10 cellular contexts compared by ENCODE assay signal in the genomic region with DNA sequence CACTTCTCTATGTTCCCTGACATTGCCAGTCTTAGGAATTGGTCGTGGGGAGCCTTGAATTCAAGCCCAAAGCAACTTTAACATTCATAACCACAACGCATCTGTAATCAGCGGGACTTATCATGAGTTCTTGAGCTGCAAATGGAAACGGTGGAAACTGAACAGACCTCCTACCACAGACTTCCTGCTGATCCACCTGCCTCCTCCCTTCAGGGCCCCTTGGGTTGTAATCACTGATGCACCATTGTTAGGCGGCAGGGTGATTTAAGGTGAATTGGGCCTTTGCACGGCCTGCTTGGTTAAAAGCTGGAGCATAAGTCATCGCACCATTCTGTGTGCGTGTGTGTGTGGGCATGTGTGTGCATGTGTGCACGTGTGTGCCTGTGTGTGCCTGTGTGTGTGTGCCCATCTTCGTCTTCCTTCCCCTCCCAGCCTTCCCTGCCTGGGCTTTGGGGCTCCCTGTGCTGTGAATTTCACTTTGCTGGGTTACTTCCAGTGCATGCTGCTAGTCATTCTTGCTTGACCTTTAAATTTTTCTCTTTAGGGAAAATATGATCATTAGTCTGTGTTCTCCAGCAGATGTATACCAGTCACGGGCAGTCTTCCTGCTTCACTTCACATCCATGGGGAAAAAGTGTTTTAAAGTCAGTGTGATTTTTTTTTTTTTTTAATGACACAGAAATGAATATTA. TPM values are rescaled to one million over a fixed set of nuclear protein-coding genes. Genes with fewer than 3 reads are reported as not detected.
DNase-seq lines count a peak whose midpoint lies in the region; ATAC-seq and TF ChIP-seq lines count a peak whose summit lies in the region.
"Had no signal": no experiment of that assay in that cellular context is flagged by ENCODE, and none has a peak within 500 bp of the region (broad histone marks: within the 10 kb centered on the region; RNA-seq: fewer than 3 reads in every experiment).

No MANE protein-coding gene starts in this region.

- DNase-seq in CD1c-positive myeloid dendritic cell (ENCODE audit: extremely low spot score) = peak; percentile 34
- peak; percentile 68 for DNase-seq in activated CD4-positive, alpha-beta T cell treated with anti-CD3 and anti-CD28 coated beads, Interleukin-2, amount 10 ng/mL, durations not matched to agents 7 days and 5 days
- no peak for DNase-seq in NCI-H2196 (lab: John Stamatoyannopoulos, UW; ENCODE audit: unreplicated experiment)
- no peak for DNase-seq in globus pallidus (ENCODE audit: low spot score)
- no peak for DNase-seq in HCEC 1CT
- no peak for DNase-seq in GM13977 (ENCODE audit: low spot score)
- DNase-seq: left colon had no signal

- in situ Hi-C loops in GM13977 (cut with MboI; ENCODE audit: low pct_unique_long_range_greater_than_20kb, low sequenced_read_pairs, unreplicated experiment) = no loop called here

- peaks cover 94% of the 10 kb centered on the region for H3K4me1 Mint-ChIP-seq in activated CD4-positive, alpha-beta T cell treated with anti-CD3 and anti-CD28 coated beads, Interleukin-2, amount 10 ng/mL, durations not matched to agents 7 days and 5 days

- POLR2A ChIA-PET in activated CD4-positive, alpha-beta T cell treated with anti-CD3 and anti-CD28 coated beads, Interleukin-2, amount 10 ng/mL, durations not matched to agents 7 days and 5 days (lab: Charles Lee) = no interaction called here

- peak overlapping the region; percentile 49 for H3K4me3 Mint-ChIP-seq in activated CD4-positive, alpha-beta T cell treated with anti-CD3 and anti-CD28 coated beads, Interleukin-2, amount 10 ng/mL, durations not matched to agents 7 days and 5 days
- H3K4me3 Mint-ChIP-seq: CD14-positive monocyte had no signal

- ATAC-seq in HG03460 (IDR thresholded peaks at IDR 0.05; ENCODE audit: unreplicated experiment) (peak; percentile 44), esophagus mucosa (peak; percentile 26)
- ATAC-seq: left colon had no signal

- TF ChIP-seq CTCF in GM13977 (IDR thresholded peaks at IDR 0.05; ENCODE audit: extremely low read depth, insufficient read depth, missing control alignments) = no peak

- peaks cover 4% of the 10 kb centered on the region for H3K9me3 Mint-ChIP-seq in activated CD4-positive, alpha-beta T cell treated with anti-CD3 and anti-CD28 coated beads, Interleukin-2, amount 10 ng/mL, durations not matched to agents 7 days and 5 days
- H3K9me3 Mint-ChIP-seq: CD14-positive monocyte had no signal

- H3K27ac Mint-ChIP-seq in activated CD4-positive, alpha-beta T cell treated with anti-CD3 and anti-CD28 coated beads, Interleukin-2, amount 10 ng/mL, durations not matched to agents 7 days and 5 days = peak overlapping the region; percentile 86

- CTCF ChIA-PET in activated CD4-positive, alpha-beta T cell treated with anti-CD3 and anti-CD28 coated beads, Interleukin-2, amount 10 ng/mL, durations not matched to agents 7 days and 5 days (lab: Charles Lee) = interaction anchor here (0.9 to 1.5 kb wide), 4 partner anchors 14 to 104 kb away, joined by 3 to 5 read pairs (median 5); no protein-coding TSS in a partner anchor

- H3K36me3 Mint-ChIP-seq in activated CD4-positive, alpha-beta T cell treated with anti-CD3 and anti-CD28 coated beads, Interleukin-2, amount 10 ng/mL, durations not matched to agents 7 days and 5 days (ENCODE audit: low read depth) = peaks cover 64% of the 10 kb centered on the region

- no peaks in the 10 kb centered on the region for H3K27me3 Mint-ChIP-seq in activated CD4-positive, alpha-beta T cell treated with anti-CD3 and anti-CD28 coated beads, Interleukin-2, amount 10 ng/mL, durations not matched to agents 7 days and 5 days

RNA-seq across cellular contexts. Expression of a gene that starts 29.0 kb away (rescaled TPM):
- total RNA-seq in activated CD4-positive, alpha-beta T cell treated with anti-CD3 and anti-CD28 coated beads, Interleukin-2, amount 10 ng/mL, durations not matched to agents 7 days and 5 days = 10 to 100 TPM; 56.4 to 56.6 TPM
- 7.3 TPM for total RNA-seq in esophagus mucosa

Comparison
In these comparisons a context has a peak if more than half of its experiments do, and no peak if none do; other contexts are left out.
1. DNase-seq: peak in CD1c-positive myeloid dendritic cell (single experiment) and activated CD4-positive, alpha-beta T cell treated with anti-CD3 and anti-CD28 coated beads, Interleukin-2, amount 10 ng/mL, durations not matched to agents 7 days and 5 days (single experiment); none in NCI-H2196 (single experiment), globus pallidus (single experiment), HCEC 1CT (single experiment) and GM13977 (single experiment).